In genomic region chr7:106462365-106462859, GRCh38 we compare ENCODE assay signal across 8 cellular contexts.
DNase-seq lines count a peak whose midpoint lies in the region; ATAC-seq and FAIRE-seq lines count a peak whose summit lies in the region.

No MANE protein-coding gene starts in this region.

- ATAC-seq in HG03095 (IDR thresholded peaks at IDR 0.05; ENCODE audit: unreplicated experiment) = peak; percentile 54
- no peak for ATAC-seq in GM21367 (IDR thresholded peaks at IDR 0.05; ENCODE audit: unreplicated experiment)
- no peak for ATAC-seq in HG03139 (IDR thresholded peaks at IDR 0.05; ENCODE audit: unreplicated experiment)
- no peak for ATAC-seq in HG03571 (IDR thresholded peaks at IDR 0.05; ENCODE audit: unreplicated experiment)

- peak; percentile 54 for DNase-seq in DMS153 treated with DMSO at 0.1 percent for 48 hours (lab: John Stamatoyannopoulos, UW; ENCODE audit: unreplicated experiment)
- peak; percentile 74 for DNase-seq in OCI-M1 (lab: John Stamatoyannopoulos, UW)
- DNase-seq in myocyte (ENCODE audit: low read depth) = peak; percentile 78

- FAIRE-seq in endometrium (lab: Jason Lieb, UNC) = peak; percentile 41
